Comparison of ENCODE assay signal across 3 cellular contexts in the genomic region with DNA sequence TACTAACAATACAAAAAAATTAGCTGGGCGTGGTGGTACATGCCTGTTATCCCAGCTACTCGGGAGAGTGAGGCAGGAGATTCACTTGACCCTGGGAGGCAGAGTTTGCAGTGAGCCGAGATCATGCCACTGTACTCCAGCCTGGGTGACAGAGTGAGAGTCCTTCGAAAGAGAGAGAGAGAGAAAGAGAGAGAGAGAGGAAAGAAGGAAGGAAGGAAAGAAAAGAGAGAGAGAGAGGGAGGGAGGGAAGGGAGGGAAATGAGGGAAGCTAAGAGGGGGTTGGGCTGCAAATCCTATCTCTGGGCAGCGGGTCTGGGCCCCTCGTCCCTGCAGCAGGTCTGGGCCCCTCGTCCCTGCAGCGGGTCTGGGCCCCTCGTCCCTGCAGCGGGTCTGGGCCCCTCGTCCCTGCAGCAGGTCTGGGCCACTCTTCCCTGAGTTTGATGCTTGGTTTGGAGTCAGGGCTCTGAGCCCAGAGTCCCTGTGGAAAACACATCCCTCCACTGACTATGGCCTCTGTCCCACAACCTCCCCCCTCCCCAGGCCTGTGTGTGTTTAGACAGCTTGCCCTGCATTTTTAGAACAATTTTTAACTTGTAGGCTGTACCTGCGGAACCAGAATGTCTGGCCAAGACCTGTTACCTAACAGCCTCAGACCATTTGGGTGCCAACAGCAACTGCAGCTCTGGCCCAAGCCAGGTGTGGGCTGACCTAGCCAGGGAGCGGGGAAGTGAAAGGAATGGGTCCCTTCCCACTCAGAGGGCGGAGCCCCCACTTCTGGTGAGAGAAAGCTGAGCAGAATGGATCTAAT.
TF ChIP-seq lines count a peak whose summit lies in the region.

No MANE protein-coding gene starts in this region.

TF ChIP-seq in K562, 482 proteins besides CTCF, POLR2A, EP300 and RAD21 (continues in another document):
- TF ChIP-seq CHD1 (IDR thresholded peaks at IDR 0.05; ENCODE audit: low read length) (no peak), MTA1 (IDR thresholded peaks at IDR 0.05; ENCODE audit: borderline replicate concordance) (0 out of 2 replicates have a peak, but pooled peaks have one; percentile 42), ZNF124 (CRISPR knock-in tag; IDR thresholded peaks at IDR 0.05) (no peak), ZNF57 (CRISPR knock-in tag; IDR thresholded peaks at IDR 0.05) (no peak), POLR2AphosphoS2 (IDR thresholded peaks at IDR 0.05; ENCODE audit: low read length) (no peak; the same call in 1 of the 2 replicates), ZNF778 (CRISPR knock-in tag; IDR thresholded peaks at IDR 0.05) (no peak), ZNF780A (CRISPR knock-in tag; IDR thresholded peaks at IDR 0.05) (no peak), TBP (optimal IDR thresholded peaks at IDR 0.05; ENCODE audit: low read depth, low read length) (no peak), LEF1 (IDR thresholded peaks at IDR 0.05) (no peak), ZNF239 (CRISPR knock-in tag; IDR thresholded peaks at IDR 0.05) (no peak), ZBED1 (IDR thresholded peaks at IDR 0.05) (no peak), CBX1 (IDR thresholded peaks at IDR 0.05; ENCODE audit: low read depth) (no peak), RFX5 (IDR thresholded peaks at IDR 0.05; ENCODE audit: low read depth, low read length) (no peak), MBD2 (IDR thresholded peaks at IDR 0.05; ENCODE audit: borderline replicate concordance, low read depth) (no peak), ZEB2 (IDR thresholded peaks at IDR 0.05) (no peak), NR3C1 (CRISPR knock-in tag; IDR thresholded peaks at IDR 0.05) (no peak), DNMT1 (IDR thresholded peaks at IDR 0.05) (no peak)
- TF ChIP-seq, protein P1, sequence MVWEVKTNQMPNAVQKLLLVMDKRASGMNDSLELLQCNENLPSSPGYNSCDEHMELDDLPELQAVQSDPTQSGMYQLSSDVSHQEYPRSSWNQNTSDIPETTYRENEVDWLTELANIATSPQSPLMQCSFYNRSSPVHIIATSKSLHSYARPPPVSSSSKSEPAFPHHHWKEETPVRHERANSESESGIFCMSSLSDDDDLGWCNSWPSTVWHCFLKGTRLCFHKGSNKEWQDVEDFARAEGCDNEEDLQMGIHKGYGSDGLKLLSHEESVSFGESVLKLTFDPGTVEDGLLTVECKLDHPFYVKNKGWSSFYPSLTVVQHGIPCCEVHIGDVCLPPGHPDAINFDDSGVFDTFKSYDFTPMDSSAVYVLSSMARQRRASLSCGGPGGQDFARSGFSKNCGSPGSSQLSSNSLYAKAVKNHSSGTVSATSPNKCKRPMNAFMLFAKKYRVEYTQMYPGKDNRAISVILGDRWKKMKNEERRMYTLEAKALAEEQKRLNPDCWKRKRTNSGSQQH (CRISPR knock-in tag; IDR thresholded peaks at IDR 0.05) = no peak
- TF ChIP-seq, protein P2, sequence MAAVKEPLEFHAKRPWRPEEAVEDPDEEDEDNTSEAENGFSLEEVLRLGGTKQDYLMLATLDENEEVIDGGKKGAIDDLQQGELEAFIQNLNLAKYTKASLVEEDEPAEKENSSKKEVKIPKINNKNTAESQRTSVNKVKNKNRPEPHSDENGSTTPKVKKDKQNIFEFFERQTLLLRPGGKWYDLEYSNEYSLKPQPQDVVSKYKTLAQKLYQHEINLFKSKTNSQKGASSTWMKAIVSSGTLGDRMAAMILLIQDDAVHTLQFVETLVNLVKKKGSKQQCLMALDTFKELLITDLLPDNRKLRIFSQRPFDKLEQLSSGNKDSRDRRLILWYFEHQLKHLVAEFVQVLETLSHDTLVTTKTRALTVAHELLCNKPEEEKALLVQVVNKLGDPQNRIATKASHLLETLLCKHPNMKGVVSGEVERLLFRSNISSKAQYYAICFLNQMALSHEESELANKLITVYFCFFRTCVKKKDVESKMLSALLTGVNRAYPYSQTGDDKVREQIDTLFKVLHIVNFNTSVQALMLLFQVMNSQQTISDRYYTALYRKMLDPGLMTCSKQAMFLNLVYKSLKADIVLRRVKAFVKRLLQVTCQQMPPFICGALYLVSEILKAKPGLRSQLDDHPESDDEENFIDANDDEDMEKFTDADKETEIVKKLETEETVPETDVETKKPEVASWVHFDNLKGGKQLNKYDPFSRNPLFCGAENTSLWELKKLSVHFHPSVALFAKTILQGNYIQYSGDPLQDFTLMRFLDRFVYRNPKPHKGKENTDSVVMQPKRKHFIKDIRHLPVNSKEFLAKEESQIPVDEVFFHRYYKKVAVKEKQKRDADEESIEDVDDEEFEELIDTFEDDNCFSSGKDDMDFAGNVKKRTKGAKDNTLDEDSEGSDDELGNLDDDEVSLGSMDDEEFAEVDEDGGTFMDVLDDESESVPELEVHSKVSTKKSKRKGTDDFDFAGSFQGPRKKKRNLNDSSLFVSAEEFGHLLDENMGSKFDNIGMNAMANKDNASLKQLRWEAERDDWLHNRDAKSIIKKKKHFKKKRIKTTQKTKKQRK (IDR thresholded peaks at IDR 0.05; ENCODE audit: borderline replicate concordance, low read depth, low read length) = no peak

TF ChIP-seq in HepG2, 621 proteins besides CTCF, POLR2A, EP300 and RAD21:
- TF ChIP-seq ZNF629 (CRISPR knock-in tag; conservative IDR thresholded peaks at IDR 0.05) (no peak), SP2 (CRISPR knock-in tag; IDR thresholded peaks at IDR 0.05) (no peak), ZNF614 (CRISPR knock-in tag; IDR thresholded peaks at IDR 0.05; ENCODE audit: borderline replicate concordance) (no peak), ZFY (CRISPR knock-in tag; IDR thresholded peaks at IDR 0.05) (no peak), FOXO1 (CRISPR knock-in tag; IDR thresholded peaks at IDR 0.05) (no peak), NR2F2 (IDR thresholded peaks at IDR 0.05; ENCODE audit: borderline replicate concordance, low read depth) (no peak), ZFP36L2 (CRISPR knock-in tag; IDR thresholded peaks at IDR 0.05) (no peak), ZNF775 (CRISPR knock-in tag; IDR thresholded peaks at IDR 0.05; ENCODE audit: borderline replicate concordance) (no peak), ZNF790 (CRISPR knock-in tag; IDR thresholded peaks at IDR 0.05; ENCODE audit: borderline replicate concordance) (no peak), ZNF7 (CRISPR knock-in tag; IDR thresholded peaks at IDR 0.05) (no peak), KDM4B (CRISPR knock-in tag; IDR thresholded peaks at IDR 0.05) (no peak), HMGA1 (CRISPR knock-in tag; conservative IDR thresholded peaks at IDR 0.05) (no peak), CREB1 (IDR thresholded peaks at IDR 0.05) (no peak), CREB1 (CRISPR knock-in tag; IDR thresholded peaks at IDR 0.05) (no peak), ATM (IDR thresholded peaks at IDR 0.05; ENCODE audit: borderline replicate concordance) (no peak), ZNF12 (CRISPR knock-in tag; IDR thresholded peaks at IDR 0.05) (no peak)
- TF ChIP-seq, protein P3, sequence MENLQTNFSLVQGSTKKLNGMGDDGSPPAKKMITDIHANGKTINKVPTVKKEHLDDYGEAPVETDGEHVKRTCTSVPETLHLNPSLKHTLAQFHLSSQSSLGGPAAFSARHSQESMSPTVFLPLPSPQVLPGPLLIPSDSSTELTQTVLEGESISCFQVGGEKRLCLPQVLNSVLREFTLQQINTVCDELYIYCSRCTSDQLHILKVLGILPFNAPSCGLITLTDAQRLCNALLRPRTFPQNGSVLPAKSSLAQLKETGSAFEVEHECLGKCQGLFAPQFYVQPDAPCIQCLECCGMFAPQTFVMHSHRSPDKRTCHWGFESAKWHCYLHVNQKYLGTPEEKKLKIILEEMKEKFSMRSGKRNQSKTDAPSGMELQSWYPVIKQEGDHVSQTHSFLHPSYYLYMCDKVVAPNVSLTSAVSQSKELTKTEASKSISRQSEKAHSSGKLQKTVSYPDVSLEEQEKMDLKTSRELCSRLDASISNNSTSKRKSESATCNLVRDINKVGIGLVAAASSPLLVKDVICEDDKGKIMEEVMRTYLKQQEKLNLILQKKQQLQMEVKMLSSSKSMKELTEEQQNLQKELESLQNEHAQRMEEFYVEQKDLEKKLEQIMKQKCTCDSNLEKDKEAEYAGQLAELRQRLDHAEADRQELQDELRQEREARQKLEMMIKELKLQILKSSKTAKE (CRISPR knock-in tag; IDR thresholded peaks at IDR 0.05; ENCODE audit: borderline replicate concordance) = no peak
- TF ChIP-seq, protein P4, sequence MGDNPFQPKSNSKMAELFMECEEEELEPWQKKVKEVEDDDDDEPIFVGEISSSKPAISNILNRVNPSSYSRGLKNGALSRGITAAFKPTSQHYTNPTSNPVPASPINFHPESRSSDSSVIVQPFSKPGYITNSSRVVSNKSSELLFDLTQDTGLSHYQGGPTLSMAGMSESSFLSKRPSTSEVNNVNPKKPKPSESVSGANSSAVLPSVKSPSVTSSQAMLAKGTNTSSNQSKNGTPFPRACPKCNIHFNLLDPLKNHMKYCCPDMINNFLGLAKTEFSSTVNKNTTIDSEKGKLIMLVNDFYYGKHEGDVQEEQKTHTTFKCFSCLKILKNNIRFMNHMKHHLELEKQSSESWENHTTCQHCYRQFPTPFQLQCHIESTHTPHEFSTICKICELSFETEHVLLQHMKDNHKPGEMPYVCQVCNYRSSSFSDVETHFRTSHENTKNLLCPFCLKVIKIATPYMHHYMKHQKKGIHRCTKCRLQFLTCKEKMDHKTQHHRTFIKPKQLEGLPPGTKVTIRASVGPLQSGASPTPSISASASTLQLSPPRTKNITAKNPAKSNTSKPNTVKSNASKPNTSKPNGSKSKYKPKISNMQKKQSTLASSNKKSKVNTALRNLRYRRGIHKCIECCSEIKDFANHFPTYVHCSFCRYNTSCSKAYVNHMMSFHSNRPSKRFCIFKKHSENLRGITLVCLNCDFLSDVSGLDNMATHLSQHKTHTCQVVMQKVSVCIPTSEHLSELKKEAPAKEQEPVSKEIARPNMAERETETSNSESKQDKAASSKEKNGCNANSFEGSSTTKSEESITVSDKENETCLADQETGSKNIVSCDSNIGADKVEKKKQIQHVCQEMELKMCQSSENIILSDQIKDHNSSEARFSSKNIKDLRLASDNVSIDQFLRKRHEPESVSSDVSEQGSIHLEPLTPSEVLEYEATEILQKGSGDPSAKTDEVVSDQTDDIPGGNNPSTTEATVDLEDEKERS (CRISPR knock-in tag; IDR thresholded peaks at IDR 0.05) = no peak

TF ChIP-seq in SK-N-SH, 30 proteins besides CTCF, POLR2A, EP300 and RAD21:
- TF ChIP-seq GATA2 (CRISPR knock-in tag; IDR thresholded peaks at IDR 0.05) (no peak), TEAD4 (IDR thresholded peaks at IDR 0.05; ENCODE audit: borderline replicate concordance, insufficient read depth) (no peak), EZH2phosphoT487 (IDR thresholded peaks at IDR 0.05; ENCODE audit: borderline replicate concordance, low read depth) (no peak), ELF1 (IDR thresholded peaks at IDR 0.05) (no peak), RXRA (IDR thresholded peaks at IDR 0.05; ENCODE audit: borderline replicate concordance, low read depth) (no peak), FOXM1 (IDR thresholded peaks at IDR 0.05; ENCODE audit: low read depth) (no peak), NRF1 (IDR thresholded peaks at IDR 0.05; ENCODE audit: low read depth, low read length) (no peak), RFX5 (IDR thresholded peaks at IDR 0.05; ENCODE audit: low read length) (no peak), MEF2A (IDR thresholded peaks at IDR 0.05; ENCODE audit: borderline replicate concordance, low read depth) (no peak), JUND (IDR thresholded peaks at IDR 0.05) (no peak), SMC3 (IDR thresholded peaks at IDR 0.05; ENCODE audit: low read depth, low read length) (no peak), FOXJ3 (CRISPR knock-in tag; IDR thresholded peaks at IDR 0.05) (no peak), GABPA (IDR thresholded peaks at IDR 0.05; ENCODE audit: low read depth) (no peak), FOSL2 (IDR thresholded peaks at IDR 0.05; ENCODE audit: borderline replicate concordance, low read depth) (no peak), TCF12 (IDR thresholded peaks at IDR 0.05) (no peak)
- TF ChIP-seq, protein P5, sequence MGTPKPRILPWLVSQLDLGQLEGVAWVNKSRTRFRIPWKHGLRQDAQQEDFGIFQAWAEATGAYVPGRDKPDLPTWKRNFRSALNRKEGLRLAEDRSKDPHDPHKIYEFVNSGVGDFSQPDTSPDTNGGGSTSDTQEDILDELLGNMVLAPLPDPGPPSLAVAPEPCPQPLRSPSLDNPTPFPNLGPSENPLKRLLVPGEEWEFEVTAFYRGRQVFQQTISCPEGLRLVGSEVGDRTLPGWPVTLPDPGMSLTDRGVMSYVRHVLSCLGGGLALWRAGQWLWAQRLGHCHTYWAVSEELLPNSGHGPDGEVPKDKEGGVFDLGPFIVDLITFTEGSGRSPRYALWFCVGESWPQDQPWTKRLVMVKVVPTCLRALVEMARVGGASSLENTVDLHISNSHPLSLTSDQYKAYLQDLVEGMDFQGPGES (IDR thresholded peaks at IDR 0.05; ENCODE audit: low read depth, low read length) = no peak
- TF ChIP-seq, protein P6, sequence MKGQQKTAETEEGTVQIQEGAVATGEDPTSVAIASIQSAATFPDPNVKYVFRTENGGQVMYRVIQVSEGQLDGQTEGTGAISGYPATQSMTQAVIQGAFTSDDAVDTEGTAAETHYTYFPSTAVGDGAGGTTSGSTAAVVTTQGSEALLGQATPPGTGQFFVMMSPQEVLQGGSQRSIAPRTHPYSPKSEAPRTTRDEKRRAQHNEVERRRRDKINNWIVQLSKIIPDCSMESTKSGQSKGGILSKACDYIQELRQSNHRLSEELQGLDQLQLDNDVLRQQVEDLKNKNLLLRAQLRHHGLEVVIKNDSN (IDR thresholded peaks at IDR 0.05; ENCODE audit: borderline replicate concordance, low read depth) = no peak
- TF ChIP-seq, protein P7, sequence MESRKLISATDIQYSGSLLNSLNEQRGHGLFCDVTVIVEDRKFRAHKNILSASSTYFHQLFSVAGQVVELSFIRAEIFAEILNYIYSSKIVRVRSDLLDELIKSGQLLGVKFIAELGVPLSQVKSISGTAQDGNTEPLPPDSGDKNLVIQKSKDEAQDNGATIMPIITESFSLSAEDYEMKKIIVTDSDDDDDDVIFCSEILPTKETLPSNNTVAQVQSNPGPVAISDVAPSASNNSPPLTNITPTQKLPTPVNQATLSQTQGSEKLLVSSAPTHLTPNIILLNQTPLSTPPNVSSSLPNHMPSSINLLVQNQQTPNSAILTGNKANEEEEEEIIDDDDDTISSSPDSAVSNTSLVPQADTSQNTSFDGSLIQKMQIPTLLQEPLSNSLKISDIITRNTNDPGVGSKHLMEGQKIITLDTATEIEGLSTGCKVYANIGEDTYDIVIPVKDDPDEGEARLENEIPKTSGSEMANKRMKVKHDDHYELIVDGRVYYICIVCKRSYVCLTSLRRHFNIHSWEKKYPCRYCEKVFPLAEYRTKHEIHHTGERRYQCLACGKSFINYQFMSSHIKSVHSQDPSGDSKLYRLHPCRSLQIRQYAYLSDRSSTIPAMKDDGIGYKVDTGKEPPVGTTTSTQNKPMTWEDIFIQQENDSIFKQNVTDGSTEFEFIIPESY (IDR thresholded peaks at IDR 0.05; ENCODE audit: borderline replicate concordance, low read depth) = no peak
- TF ChIP-seq, protein P8, sequence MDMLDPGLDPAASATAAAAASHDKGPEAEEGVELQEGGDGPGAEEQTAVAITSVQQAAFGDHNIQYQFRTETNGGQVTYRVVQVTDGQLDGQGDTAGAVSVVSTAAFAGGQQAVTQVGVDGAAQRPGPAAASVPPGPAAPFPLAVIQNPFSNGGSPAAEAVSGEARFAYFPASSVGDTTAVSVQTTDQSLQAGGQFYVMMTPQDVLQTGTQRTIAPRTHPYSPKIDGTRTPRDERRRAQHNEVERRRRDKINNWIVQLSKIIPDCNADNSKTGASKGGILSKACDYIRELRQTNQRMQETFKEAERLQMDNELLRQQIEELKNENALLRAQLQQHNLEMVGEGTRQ (IDR thresholded peaks at IDR 0.05; ENCODE audit: borderline replicate concordance, low read depth, low read length) = no peak
